In the genomic region with DNA sequence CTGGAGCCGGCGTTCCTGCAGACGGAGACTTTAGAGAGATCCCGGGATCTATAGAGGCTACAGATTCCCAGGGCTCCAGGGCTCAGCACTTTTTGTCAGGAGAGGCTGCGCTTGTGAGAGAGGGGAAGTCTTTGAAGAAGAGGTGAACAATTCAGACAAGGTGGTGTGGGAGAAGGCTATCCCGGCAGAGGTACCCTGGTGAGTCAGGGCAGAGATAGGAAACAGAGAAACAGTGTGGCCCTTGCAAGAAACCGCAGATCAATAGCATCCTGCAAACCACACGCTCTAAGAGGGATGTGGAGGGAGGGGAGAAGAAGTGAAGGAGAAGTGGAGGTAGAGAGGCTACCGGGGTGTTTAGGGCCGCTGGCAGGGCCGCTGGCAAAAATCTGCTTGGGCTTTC, we compare ENCODE assay signal across 17 cellular contexts.
A peak's percentile ranks its signal among the peaks of the same experiment; 100 is the strongest.
DNase-seq lines count a peak whose midpoint lies in the region; ATAC-seq and TF ChIP-seq lines count a peak whose summit lies in the region.
"Had no signal": no experiment of that assay in that cellular context is flagged by ENCODE, and none has a peak within 500 bp of the region (broad histone marks: within the 10 kb centered on the region; RNA-seq: fewer than 3 reads in every experiment).

No MANE protein-coding gene starts in this region.

- TF ChIP-seq CTCF in GM23338 (conservative IDR thresholded peaks at IDR 0.05; ENCODE audit: low read depth in 2 of 2) (no peak), endodermal cell (conservative IDR thresholded peaks at IDR 0.05) (no peak)

- peaks cover 61% of the 10 kb centered on the region for H3K4me1 ChIP-seq in BLaER1
- no peaks in the 10 kb centered on the region for H3K4me1 ChIP-seq in GM23338 (ENCODE audit: insufficient read depth)
- peaks cover 4% of the 10 kb centered on the region for H3K4me1 ChIP-seq in endodermal cell (ENCODE audit: control insufficient read depth, insufficient read depth, low read length)
- H3K4me1 ChIP-seq: HAP-1 had no signal

- no peaks in the 10 kb centered on the region for H3F3A ChIP-seq in GM23338 (replicated peaks; ENCODE audit: low read depth)

- DNase-seq in GM23338 (ENCODE audit: low spot score) (peak; percentile 7), endodermal cell (no peak), amygdala (lab: John Stamatoyannopoulos, UW) (no peak), HK-2 (ENCODE audit: unreplicated experiment) (no peak), germinal center (ENCODE audit: low spot score) (no peak)
- DNase-seq in activated T-helper 2 cell treated with anti-CD3 and anti-CD28 coated beads, Interferon-gamma antibody, Interleukin-2, Interleukin-4, amounts not matched to agents 10 μg/mL and 5 μg/mL and 100 μg/mL, durations not matched to agents 14 hours and 24 hours and 36 hours (ENCODE audit: low spot score): no peak
- DNase-seq: 8988T; CD4-positive, alpha-beta memory T cell; DMS79 treated with DMSO at 0.1 percent for 48 hours; GF-D8; KG1 had no signal

- H3K9me3 Mint-ChIP-seq in GM23338 (peaks cover 8% of the 10 kb centered on the region), endodermal cell (peaks cover 4% of the 10 kb centered on the region)
- H3K9me3 Mint-ChIP-seq in activated T-helper 2 cell treated with anti-CD3 and anti-CD28 coated beads, Interferon-gamma antibody, Interleukin-2, Interleukin-4, amounts not matched to agents 10 μg/mL and 5 μg/mL and 100 μg/mL, durations not matched to agents 14 hours and 24 hours and 36 hours: no peaks in the 10 kb centered on the region

- H4K20me1 ChIP-seq in BLaER1: no peaks in the 10 kb centered on the region
- no peaks in the 10 kb centered on the region for H4K20me1 ChIP-seq in GM23338 (replicated peaks; ENCODE audit: insufficient read depth)

- no peak; the same call in 2 of the 3 replicates for ATAC-seq in GM23338

- H3K79me2 ChIP-seq in GM23338 (replicated peaks; ENCODE audit: insufficient read depth): no peaks in the 10 kb centered on the region

- H3K27ac ChIP-seq in BLaER1 (no peak overlapping the region), GM23338 (ENCODE audit: low read depth) (no peak overlapping the region), KOPT-K1 (ENCODE audit: low read depth, low read length, poor library complexity, severe bottlenecking) (peak overlapping the region; percentile 23), endodermal cell (ENCODE audit: low read depth, low read length) (no peak overlapping the region)
- H3K27ac ChIP-seq: HL-60 had no signal

- H3K27me3 ChIP-seq in BLaER1 (no peaks in the 10 kb centered on the region), GM23338 (ENCODE audit: insufficient read depth) (no peaks in the 10 kb centered on the region), endodermal cell (ENCODE audit: control insufficient read depth, insufficient read depth, low read length, poor library complexity, severe bottlenecking) (no peaks in the 10 kb centered on the region)

- H3K27ac Mint-ChIP-seq in GM23338 (no peak overlapping the region), endodermal cell (no peak overlapping the region)
- no peak overlapping the region for H3K27ac Mint-ChIP-seq in activated T-helper 2 cell treated with anti-CD3 and anti-CD28 coated beads, Interferon-gamma antibody, Interleukin-2, Interleukin-4, amounts not matched to agents 10 μg/mL and 5 μg/mL and 100 μg/mL, durations not matched to agents 14 hours and 24 hours and 36 hours
- H3K27ac Mint-ChIP-seq: B cell; CD4-positive, alpha-beta memory T cell had no signal

- H3K27me3 Mint-ChIP-seq in GM23338 (ENCODE audit: insufficient read depth, low read depth, poor library complexity): peaks cover 4% of the 10 kb centered on the region
- H3K27me3 Mint-ChIP-seq in endodermal cell (ENCODE audit: insufficient read depth): no peaks in the 10 kb centered on the region
- no peaks in the 10 kb centered on the region for H3K27me3 Mint-ChIP-seq in activated T-helper 2 cell treated with anti-CD3 and anti-CD28 coated beads, Interferon-gamma antibody, Interleukin-2, Interleukin-4, amounts not matched to agents 10 μg/mL and 5 μg/mL and 100 μg/mL, durations not matched to agents 14 hours and 24 hours and 36 hours (ENCODE audit: low read depth)
- H3K27me3 Mint-ChIP-seq: B cell had no signal

- H3K4me3 Mint-ChIP-seq in GM23338: no peak overlapping the region
- H3K4me3 Mint-ChIP-seq in endodermal cell: no peak overlapping the region
- H3K4me3 Mint-ChIP-seq in activated T-helper 2 cell treated with anti-CD3 and anti-CD28 coated beads, Interferon-gamma antibody, Interleukin-2, Interleukin-4, amounts not matched to agents 10 μg/mL and 5 μg/mL and 100 μg/mL, durations not matched to agents 14 hours and 24 hours and 36 hours (ENCODE audit: low read depth): no peak overlapping the region
- H3K4me3 Mint-ChIP-seq: B cell; CD14-positive monocyte; CD4-positive, alpha-beta memory T cell had no signal

- H3K9ac ChIP-seq in BLaER1: no peak overlapping the region
- H3K9ac ChIP-seq in endodermal cell (ENCODE audit: extremely low read depth, low read length, poor library complexity, severe bottlenecking): no peak overlapping the region

- WGBS in endodermal cell (ENCODE audit: insufficient coverage in 1 of 2, insufficient read length in 1 of 2), 2 experiments: 85 to 86% methylated on average over 5 to 11 of the region's 11 CpGs

- intact Hi-C loops in activated T-helper 2 cell treated with anti-CD3 and anti-CD28 coated beads, Interferon-gamma antibody, Interleukin-2, Interleukin-4, amounts not matched to agents 10 μg/mL and 5 μg/mL and 100 μg/mL, durations not matched to agents 14 hours and 24 hours and 36 hours (cut with micrococcal nuclease): no loop called here

- H3K9me2 ChIP-seq in GM23338 (ENCODE audit: insufficient read depth): no peaks in the 10 kb centered on the region

- no peaks in the 10 kb centered on the region; the same call in 2 of the 3 replicates for H3K36me3 Mint-ChIP-seq in GM23338 (ENCODE audit: low read depth)
- H3K36me3 Mint-ChIP-seq in endodermal cell (ENCODE audit: low read depth): no peaks in the 10 kb centered on the region
- H3K36me3 Mint-ChIP-seq in activated T-helper 2 cell treated with anti-CD3 and anti-CD28 coated beads, Interferon-gamma antibody, Interleukin-2, Interleukin-4, amounts not matched to agents 10 μg/mL and 5 μg/mL and 100 μg/mL, durations not matched to agents 14 hours and 24 hours and 36 hours (ENCODE audit: low read depth): no peaks in the 10 kb centered on the region
- H3K36me3 Mint-ChIP-seq: CD4-positive, alpha-beta memory T cell had no signal

- H3K9me3 ChIP-seq in BLaER1 (peaks cover 13% of the 10 kb centered on the region), KOPT-K1 (ENCODE audit: insufficient read depth, low read length, poor library complexity, severe bottlenecking) (peaks cover 5% of the 10 kb centered on the region), endodermal cell (ENCODE audit: control insufficient read depth, low read length) (peaks cover 4% of the 10 kb centered on the region)

- H3K4me3 ChIP-seq in BLaER1: no peak overlapping the region
- H3K4me3 ChIP-seq in GM23338: no peak overlapping the region
- peak overlapping the region; percentile 34 for H3K4me3 ChIP-seq in endodermal cell (ENCODE audit: low read length)
- H3K4me3 ChIP-seq: HAP-1 had no signal

- 0 out of 2 replicates have a peak overlapping the region, but pooled peaks have one; percentile 66 for H2AFZ ChIP-seq in GM23338

- peak overlapping the region; percentile 36 for H3K4me2 ChIP-seq in BLaER1
- no peak overlapping the region for H3K4me2 ChIP-seq in GM23338

- H3K36me3 ChIP-seq in BLaER1 (no peaks in the 10 kb centered on the region), GM23338 (ENCODE audit: insufficient read depth) (no peaks in the 10 kb centered on the region), KOPT-K1 (ENCODE audit: insufficient read depth, low read length) (no peaks in the 10 kb centered on the region), endodermal cell (ENCODE audit: control insufficient read depth, insufficient read depth, low read length) (no peaks in the 10 kb centered on the region)
- H3K36me3 ChIP-seq: HAP-1 had no signal

- H3K4me1 Mint-ChIP-seq in GM23338 (no peaks in the 10 kb centered on the region), endodermal cell (peaks cover 23% of the 10 kb centered on the region)
- H3K4me1 Mint-ChIP-seq in activated T-helper 2 cell treated with anti-CD3 and anti-CD28 coated beads, Interferon-gamma antibody, Interleukin-2, Interleukin-4, amounts not matched to agents 10 μg/mL and 5 μg/mL and 100 μg/mL, durations not matched to agents 14 hours and 24 hours and 36 hours (ENCODE audit: low read depth): no peaks in the 10 kb centered on the region
- H3K4me1 Mint-ChIP-seq: CD4-positive, alpha-beta memory T cell had no signal

TF ChIP-seq in GM23338, 12 proteins besides CTCF, POLR2A, EP300 and RAD21 (continues in another document):
- no peak for TF ChIP-seq REST (IDR thresholded peaks at IDR 0.05; ENCODE audit: unreplicated experiment)
